Comparison of ENCODE assay signal across 8 cellular contexts in the genomic region with DNA sequence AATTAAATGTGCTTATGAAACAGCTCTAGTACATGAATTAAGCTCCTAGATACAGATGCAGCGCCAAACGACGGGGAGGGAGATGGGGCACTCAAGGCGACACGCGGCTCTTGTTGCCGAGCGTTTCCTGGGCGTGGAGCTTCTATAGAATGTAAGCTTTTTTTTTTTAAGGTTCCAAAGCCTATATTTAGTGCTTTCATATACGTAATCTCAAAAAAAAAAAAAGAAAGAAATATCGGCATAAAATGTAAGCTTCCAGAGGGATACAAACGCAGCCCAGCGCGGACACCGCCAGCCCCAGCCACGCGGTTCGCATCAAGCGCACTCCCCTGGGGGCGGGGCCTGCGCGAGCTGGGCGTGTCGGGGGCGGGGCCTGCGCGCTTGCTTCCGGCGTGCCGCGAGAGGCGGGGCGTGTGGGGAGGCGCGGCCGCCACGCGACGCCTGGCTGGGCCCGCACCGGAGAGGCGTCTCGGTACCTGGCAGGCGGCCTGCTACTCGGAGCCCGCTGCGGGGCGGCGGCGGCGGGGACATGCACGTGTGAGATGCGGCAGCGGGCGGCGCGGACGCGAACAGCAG. TPM values are rescaled to one million over a fixed set of nuclear protein-coding genes. Genes with fewer than 3 reads are reported as not detected.
DNase-seq lines count a peak whose midpoint lies in the region; ATAC-seq and TF ChIP-seq lines count a peak whose summit lies in the region.

URI1 (plus strand) TSS at position 412 of the 576 bp plus-strand sequence. CDS start 309 bp downstream, outside the sequence.

- H3K4me3 Mint-ChIP-seq in CD14-positive monocyte, result peak within 1 kb of the TSS; percentile 82 to 93
- peak within 1 kb of the TSS; percentile 93 for H3K4me3 Mint-ChIP-seq in activated CD4-positive, alpha-beta memory T cell treated with anti-CD3 and anti-CD28 coated beads, Interleukin-2, amount 10 ng/mL, durations not matched to agents 7 days and 5 days

- intact Hi-C loops in CD14-positive monocyte (cut with micrococcal nuclease), result loop anchor here (2.0 to 10.0 kb wide), 5 partner anchors 97 to 337 kb away; partner anchors contain the start of genes POP4 (in 2 of the 2) and CCNE1 (in 1 of the 2)

- peaks cover 33% of the 10 kb centered on the region for H3K4me1 Mint-ChIP-seq in CD14-positive monocyte
- H3K4me1 Mint-ChIP-seq in activated CD4-positive, alpha-beta memory T cell treated with anti-CD3 and anti-CD28 coated beads, Interleukin-2, amount 10 ng/mL, durations not matched to agents 7 days and 5 days, result peaks cover 41% of the 10 kb centered on the region

- no peak within 1 kb of the TSS for H3K27ac ChIP-seq in ectodermal cell (ENCODE audit: insufficient read depth, low read depth, low read length, poor library complexity, severe bottlenecking)

- no peaks in the 10 kb centered on the region for H3K36me3 ChIP-seq in ectodermal cell (ENCODE audit: control insufficient read depth, insufficient read depth, low read length)

- DNase-seq in CD14-positive monocyte (ENCODE audit: low spot score) (peak; percentile 77), NCI-H82 treated with DMSO at 0.1 percent for 48 hours (lab: John Stamatoyannopoulos, UW; ENCODE audit: unreplicated experiment) (peak; percentile 68), lung microvascular endothelial cell (ENCODE audit: low read depth in 2 of 2) (peak; percentile 87 to 91)
- DNase-seq in activated CD4-positive, alpha-beta memory T cell treated with anti-CD3 and anti-CD28 coated beads, Interleukin-2, amount 10 ng/mL, durations not matched to agents 7 days and 5 days, result peak; percentile 93
- DNase-seq in stimulated activated CD4-positive, alpha-beta T cell treated with anti-CD3 and anti-CD28 coated beads, TNF-alpha, amount 100 ng/mL, for 24 hours (ENCODE audit: low read depth in 3 of 3), result peak; percentile 87 to 93 (median 92)

- H3K4me1 ChIP-seq in ectodermal cell (ENCODE audit: control insufficient read depth, insufficient read depth, low read length), result peaks cover 6% of the 10 kb centered on the region

- H3K4me3 ChIP-seq in ectodermal cell (ENCODE audit: insufficient read depth, low read depth, low read length), result peak within 1 kb of the TSS; percentile 70

- peaks cover 12% of the 10 kb centered on the region for H3K27me3 ChIP-seq in ectodermal cell (ENCODE audit: control insufficient read depth, insufficient read depth, low read length, poor library complexity, severe bottlenecking)

- ATAC-seq in GM19397 (IDR thresholded peaks at IDR 0.05; ENCODE audit: unreplicated experiment), result peak; percentile 89
- ATAC-seq in HG03565 (IDR thresholded peaks at IDR 0.05; ENCODE audit: unreplicated experiment), result peak; percentile 78

- TF ChIP-seq CTCF in CD14-positive monocyte (IDR thresholded peaks at IDR 0.05), result no peak

- no peaks in the 10 kb centered on the region for H3K9me3 ChIP-seq in ectodermal cell (ENCODE audit: control insufficient read depth, low read length)

- H3K27ac Mint-ChIP-seq in CD14-positive monocyte, result peak within 1 kb of the TSS in 6 of 7 donors; percentile 73 to 92 (median 84)
- H3K27ac Mint-ChIP-seq in activated CD4-positive, alpha-beta memory T cell treated with anti-CD3 and anti-CD28 coated beads, Interleukin-2, amount 10 ng/mL, durations not matched to agents 7 days and 5 days, result peak within 1 kb of the TSS; percentile 86

- peaks cover 0 to 8% (median 8%) of the 10 kb centered on the region in 3 donors for H3K27me3 Mint-ChIP-seq in CD14-positive monocyte (ENCODE audit: low read depth in 3 of 3)
- peaks cover 1% of the 10 kb centered on the region for H3K27me3 Mint-ChIP-seq in activated CD4-positive, alpha-beta memory T cell treated with anti-CD3 and anti-CD28 coated beads, Interleukin-2, amount 10 ng/mL, durations not matched to agents 7 days and 5 days

- CTCF ChIA-PET in activated CD4-positive, alpha-beta memory T cell treated with anti-CD3 and anti-CD28 coated beads, Interleukin-2, amount 10 ng/mL, durations not matched to agents 7 days and 5 days (lab: Charles Lee), result interaction anchor here (0.6 to 3.2 kb wide), 9 partner anchors 14 to 336 kb away, joined by 3 to 12 read pairs (median 3); partner anchors contain the start of genes PLEKHF1 and POP4

- peaks cover 2 to 13% (median 6%) of the 10 kb centered on the region in 7 donors for H3K9me3 Mint-ChIP-seq in CD14-positive monocyte
- peaks cover 5% of the 10 kb centered on the region for H3K9me3 Mint-ChIP-seq in activated CD4-positive, alpha-beta memory T cell treated with anti-CD3 and anti-CD28 coated beads, Interleukin-2, amount 10 ng/mL, durations not matched to agents 7 days and 5 days

- no peaks in the 10 kb centered on the region for H3K36me3 Mint-ChIP-seq in CD14-positive monocyte
- H3K36me3 Mint-ChIP-seq in activated CD4-positive, alpha-beta memory T cell treated with anti-CD3 and anti-CD28 coated beads, Interleukin-2, amount 10 ng/mL, durations not matched to agents 7 days and 5 days (ENCODE audit: low read depth), result peaks cover 13% of the 10 kb centered on the region

- POLR2A ChIA-PET in activated CD4-positive, alpha-beta memory T cell treated with anti-CD3 and anti-CD28 coated beads, Interleukin-2, amount 10 ng/mL, durations not matched to agents 7 days and 5 days (lab: Charles Lee), result interaction anchor here (0.6 to 2.8 kb wide), 17 partner anchors 8 to 337 kb away, joined by 3 to 18 read pairs (median 4); partner anchors contain the start of genes C19orf12 and POP4

- 1% methylated on average over 56 to 59 of the region's 59 CpGs for WGBS in ectodermal cell, 2 experiments

RNA-seq across cellular contexts. Expression of gene URI1, which starts in this region (rescaled TPM):
- polyA plus RNA-seq in CD14-positive monocyte, result 1 to 10 TPM; 5.3 to 9.7 TPM
- 10 to 100 TPM; 55.5 to 59.0 TPM for total RNA-seq in activated CD4-positive, alpha-beta memory T cell treated with anti-CD3 and anti-CD28 coated beads, Interleukin-2, amount 10 ng/mL, durations not matched to agents 7 days and 5 days
- 72.0 TPM for polyA plus RNA-seq in ectodermal cell (2013, experiment 1 of 4)
- polyA plus RNA-seq in ectodermal cell (2013, experiment 2 of 4), result 71.7 TPM
- 57.4 TPM for polyA plus RNA-seq in ectodermal cell (2013, experiment 3 of 4)
- 60.4 TPM for polyA plus RNA-seq in ectodermal cell (2013, experiment 4 of 4)
- total RNA-seq in lung microvascular endothelial cell, result 17.9 and 22.2 TPM in 2 replicates
